9 cellular contexts compared by ENCODE assay signal in the genomic region with DNA sequence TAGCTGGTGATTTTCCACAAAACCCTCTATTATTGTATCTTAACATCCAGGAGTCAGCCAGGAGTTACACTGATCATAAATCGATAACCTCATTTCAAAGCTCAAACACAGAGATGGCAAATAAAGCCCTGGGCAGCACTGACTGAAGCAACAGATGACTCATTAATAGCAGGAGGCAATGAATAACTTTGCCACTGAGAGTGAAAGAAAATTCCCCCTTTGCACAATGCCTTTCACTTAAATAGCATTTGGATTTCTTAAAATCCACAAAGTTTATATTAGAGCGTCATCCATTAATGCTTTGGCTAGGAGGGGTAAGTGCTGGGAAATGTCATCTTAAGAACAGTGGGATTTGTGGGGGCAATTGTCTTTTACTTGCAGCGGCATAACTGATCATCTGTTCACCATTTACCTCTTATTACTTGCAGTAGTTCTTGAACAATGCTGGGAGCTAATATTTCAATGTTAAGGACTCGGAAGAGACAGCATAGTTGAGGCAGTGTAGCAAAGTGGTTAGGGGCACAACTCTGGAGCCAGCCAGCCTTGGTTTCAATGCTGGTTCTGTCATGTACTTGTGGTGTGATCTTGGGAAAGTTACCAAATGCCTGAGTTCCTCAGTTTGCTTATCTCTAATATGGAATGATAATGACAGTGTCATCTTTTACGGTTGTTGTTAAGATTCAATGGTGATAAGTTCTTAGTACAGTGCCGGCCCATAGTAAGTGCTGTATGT.
DNase-seq lines count a peak whose midpoint lies in the region; ATAC-seq and TF ChIP-seq lines count a peak whose summit lies in the region.
"Had no signal": no experiment of that assay in that cellular context is flagged by ENCODE, and none has a peak within 500 bp of the region (broad histone marks: within the 10 kb centered on the region; RNA-seq: fewer than 3 reads in every experiment).

No MANE protein-coding gene starts in this region.

- no peaks in the 10 kb centered on the region for H3K9me3 ChIP-seq in skeletal muscle satellite cell (replicated peaks; ENCODE audit: low read length)

- peaks cover 55% of the 10 kb centered on the region for H3K4me1 ChIP-seq in skeletal muscle satellite cell (ENCODE audit: control insufficient read depth, insufficient read depth, low read length)

- ATAC-seq in GM19023 (IDR thresholded peaks at IDR 0.05; ENCODE audit: unreplicated experiment) (peak; percentile 57), GM21367 (IDR thresholded peaks at IDR 0.05; ENCODE audit: unreplicated experiment) (no peak)

- TF ChIP-seq CTCF in epithelial cell of proximal tubule (conservative IDR thresholded peaks at IDR 0.05; ENCODE audit: low read depth, low read length), result no peak

- no peaks in the 10 kb centered on the region for H3K27me3 ChIP-seq in skeletal muscle satellite cell (ENCODE audit: control insufficient read depth, insufficient read depth, low read length)

- H3K4me2 ChIP-seq in skeletal muscle satellite cell (ENCODE audit: low read length), result peak overlapping the region; percentile 38

- H3K36me3 ChIP-seq in skeletal muscle satellite cell (ENCODE audit: insufficient read depth, low read length), result no peaks in the 10 kb centered on the region

- DNase-seq in HT-29 (ENCODE audit: low spot score) (peak; percentile 76), epithelial cell of proximal tubule (ENCODE audit: low read depth) (peak; percentile 90), epidermal melanocyte (ENCODE audit: insufficient read length, low spot score) (no peak), SK-N-DZ (ENCODE audit: low spot score) (no peak), NCI-H526 treated with DMSO at 0.1 percent for 48 hours (lab: John Stamatoyannopoulos, UW) (no peak)
- DNase-seq: NCI-H1436 treated with DMSO at 0.1 percent for 48 hours had no signal

- H3K9ac ChIP-seq in skeletal muscle satellite cell (ENCODE audit: low read depth, low read length), result peak overlapping the region; percentile 20

- peak overlapping the region; percentile 45 for H3K4me3 ChIP-seq in epithelial cell of proximal tubule (ENCODE audit: low read depth, low read length)
- no peak overlapping the region for H3K4me3 ChIP-seq in skeletal muscle satellite cell (ENCODE audit: low read length)

Comparison
In these comparisons a context has a peak if more than half of its experiments do, and no peak if none do; other contexts are left out.
1. DNase-seq: peak in HT-29 (single experiment) and epithelial cell of proximal tubule (single experiment); none in epidermal melanocyte (single experiment), SK-N-DZ (single experiment) and NCI-H526 treated with DMSO at 0.1 percent for 48 hours (single experiment).